In genomic region chr20:6887966-6888365, GRCh38 we compare ENCODE assay signal across 32 cellular contexts.
"Had no signal": no experiment of that assay in that cellular context is flagged by ENCODE, and none has a peak within 500 bp of the region (broad histone marks: within the 10 kb centered on the region; RNA-seq: fewer than 3 reads in every experiment).

No MANE protein-coding gene starts in this region.

- H3K27ac ChIP-seq: brain microvascular endothelial cell, cardiac muscle cell, SJCRH30, SK-N-MC had no signal

- H3K4me3 ChIP-seq: cardiac muscle cell, MG63, SJCRH30, SK-N-MC had no signal

- H3K27me3 ChIP-seq: brain microvascular endothelial cell, cardiac muscle cell, MG63, SJCRH30 had no signal

- DNase-seq: activated CD4-positive, alpha-beta T cell treated with anti-CD3 and anti-CD28 coated beads, Interleukin-2, amount 10 ng/mL, durations not matched to agents 24 days and 14 days; activated CD4-positive, alpha-beta T cell treated with anti-CD3 and anti-CD28 coated beads, Interleukin-2, amount 50 U/mL, for 4 hours; activated CD8-positive, alpha-beta T cell treated with anti-CD3 and anti-CD28 coated beads for 36 hours; activated effector memory CD4-positive, alpha-beta T cell treated with anti-CD3 and anti-CD28 coated beads, Interleukin-2, amount 50 U/mL, for 16 hours; activated naive CD4-positive, alpha-beta T cell; activated naive CD4-positive, alpha-beta T cell treated with anti-CD3 and anti-CD28 coated beads, Interleukin-2, amount 50 U/mL, for 16 hours; activated naive CD8-positive, alpha-beta T cell treated with anti-CD3 and anti-CD28 coated beads for 36 hours; activated T-cell treated with anti-CD3 and anti-CD28 coated beads, Interleukin-2, amount 50 U/mL, for 1 hour; activated T-cell treated with anti-CD3 and anti-CD28 coated beads, Interleukin-2, amount 50 U/mL, for 72 hours; amniotic stem cell; aorta; brain microvascular endothelial cell; Kasumi-1; MG63; NCI-H1092 treated with DMSO at 0.1 percent for 48 hours; NCI-H1417; NCI-H146; NCI-H187; NCI-H2029 treated with DMSO at 0.1 percent for 48 hours; NCI-H2107; NCI-H345; NCI-H524 treated with DMSO at 0.1 percent for 48 hours; SHP77; SJCRH30 had no signal

- H3K4me1 Mint-ChIP-seq: activated CD4-positive, alpha-beta T cell treated with anti-CD3 and anti-CD28 coated beads, Interleukin-2, amount 10 ng/mL, durations not matched to agents 24 days and 14 days; activated naive CD8-positive, alpha-beta T cell treated with anti-CD3 and anti-CD28 coated beads for 36 hours; activated T-helper 17 cell treated with anti-CD3 and anti-CD28 coated beads, Interleukin-2, amount 50 U/mL, for 72 hours; central memory CD8-positive, alpha-beta T cell had no signal

- H3K36me3 Mint-ChIP-seq: activated naive CD8-positive, alpha-beta T cell treated with anti-CD3 and anti-CD28 coated beads for 36 hours had no signal

- H3K27me3 Mint-ChIP-seq: activated CD4-positive, alpha-beta T cell treated with anti-CD3 and anti-CD28 coated beads, Interleukin-2, amount 10 ng/mL, durations not matched to agents 24 days and 14 days; activated CD8-positive, alpha-beta T cell treated with anti-CD3 and anti-CD28 coated beads for 36 hours; activated naive CD8-positive, alpha-beta T cell treated with anti-CD3 and anti-CD28 coated beads for 36 hours; activated T-helper 17 cell treated with anti-CD3 and anti-CD28 coated beads, Interleukin-2, amount 50 U/mL, for 72 hours; central memory CD8-positive, alpha-beta T cell had no signal

- H3K9me3 Mint-ChIP-seq: activated CD8-positive, alpha-beta T cell treated with anti-CD3 and anti-CD28 coated beads for 36 hours; activated naive CD8-positive, alpha-beta T cell treated with anti-CD3 and anti-CD28 coated beads for 36 hours had no signal

- ATAC-seq: activated CD8-positive, alpha-beta T cell treated with anti-CD3 and anti-CD28 coated beads for 36 hours; activated T-cell treated with anti-CD3 and anti-CD28 coated beads, Interleukin-2, amount 50 U/mL, for 72 hours; activated T-helper 17 cell treated with anti-CD3 and anti-CD28 coated beads, Interleukin-2, amount 50 U/mL, for 72 hours; Panc1 had no signal

- H3K4me3 Mint-ChIP-seq: activated CD4-positive, alpha-beta T cell treated with anti-CD3 and anti-CD28 coated beads, Interleukin-2, amount 10 ng/mL, durations not matched to agents 24 days and 14 days; activated CD8-positive, alpha-beta T cell treated with anti-CD3 and anti-CD28 coated beads for 36 hours; activated naive CD8-positive, alpha-beta T cell treated with anti-CD3 and anti-CD28 coated beads for 36 hours; activated T-cell treated with anti-CD3 and anti-CD28 coated beads, Interleukin-2, amount 50 U/mL, for 72 hours; activated T-helper 17 cell treated with anti-CD3 and anti-CD28 coated beads, Interleukin-2, amount 50 U/mL, for 72 hours; central memory CD8-positive, alpha-beta T cell; T-helper 1 cell treated with Interleukin-12 subunit alpha and Interleukin-12 subunit beta and Interleukin-4 antibody, amounts not matched to agents 30 μg/mL and 1 μg/mL, for 36 hours; T-helper 2 cell treated with Interferon-gamma antibody and Interleukin-4, amounts not matched to agents 5 μg/mL and 100 μg/mL, for 36 hours had no signal

- H3K36me3 ChIP-seq: brain microvascular endothelial cell, cardiac muscle cell, MG63, SJCRH30 had no signal

- H3K9me3 ChIP-seq: MG63, SJCRH30 had no signal

- H3K27ac Mint-ChIP-seq: activated CD4-positive, alpha-beta T cell treated with anti-CD3 and anti-CD28 coated beads, Interleukin-2, amount 10 ng/mL, durations not matched to agents 24 days and 14 days; activated CD8-positive, alpha-beta T cell treated with anti-CD3 and anti-CD28 coated beads for 36 hours; activated naive CD8-positive, alpha-beta T cell treated with anti-CD3 and anti-CD28 coated beads for 36 hours; activated T-cell treated with anti-CD3 and anti-CD28 coated beads, Interleukin-2, amount 50 U/mL, for 72 hours; activated T-helper 17 cell treated with anti-CD3 and anti-CD28 coated beads, Interleukin-2, amount 50 U/mL, for 72 hours; T-helper 1 cell treated with Interleukin-12 subunit alpha and Interleukin-12 subunit beta and Interleukin-4 antibody, amounts not matched to agents 30 μg/mL and 1 μg/mL, for 36 hours; T-helper 2 cell treated with Interferon-gamma antibody and Interleukin-4, amounts not matched to agents 5 μg/mL and 100 μg/mL, for 36 hours had no signal

- FAIRE-seq: TTC549 had no signal
